Comparison of ENCODE assay signal across 8 cellular contexts in genomic region chr11:74592441-74593362, GRCh38. TPM values are rescaled to one million over a fixed set of nuclear protein-coding genes. Genes with fewer than 3 reads are reported as not detected.
DNase-seq lines count a peak whose midpoint lies in the region; ATAC-seq and TF ChIP-seq lines count a peak whose summit lies in the region.

TSS of gene POLD3 (plus strand) at chr11:74592582. CDS start at chr11:74592659, 77 bp downstream.

- peak; percentile 92 for DNase-seq in NCI-H128 (lab: John Stamatoyannopoulos, UW; ENCODE audit: unreplicated experiment)
- DNase-seq in activated naive CD8-positive, alpha-beta T cell treated with anti-CD3 and anti-CD28 coated beads for 36 hours = peak; percentile 96
- DNase-seq in glutamatergic neuron = peak; percentile 98
- peak; percentile 97 for DNase-seq in osteocyte (ENCODE audit: extremely low spot score, unreplicated experiment)
- peak; percentile 87 for DNase-seq in thoracic aorta (ENCODE audit: low spot score)

- H3K4me3 ChIP-seq in SU-DHL-6 (ENCODE audit: insufficient read depth, low read length, poor library complexity, severe bottlenecking) (peak within 1 kb of the TSS; percentile 64), thoracic aorta (peak within 1 kb of the TSS; percentile 85)

- peak within 1 kb of the TSS; percentile 99 for H3K27ac Mint-ChIP-seq in activated naive CD8-positive, alpha-beta T cell treated with anti-CD3 and anti-CD28 coated beads for 36 hours
- H3K27ac Mint-ChIP-seq in glutamatergic neuron (ENCODE audit: unreplicated experiment) = peak within 1 kb of the TSS; percentile 83
- H3K27ac Mint-ChIP-seq in osteocyte (ENCODE audit: unreplicated experiment) = peak within 1 kb of the TSS; percentile 96

- H3K36me3 ChIP-seq in SU-DHL-6 (ENCODE audit: low read length) (peaks cover 26% of the 10 kb centered on the region), thoracic aorta (no peaks in the 10 kb centered on the region)

- H3K4me3 Mint-ChIP-seq in activated naive CD8-positive, alpha-beta T cell treated with anti-CD3 and anti-CD28 coated beads for 36 hours = peak within 1 kb of the TSS; percentile 100
- peak within 1 kb of the TSS; percentile 98 for H3K4me3 Mint-ChIP-seq in glutamatergic neuron (ENCODE audit: unreplicated experiment)
- peak within 1 kb of the TSS; percentile 95 for H3K4me3 Mint-ChIP-seq in osteocyte (ENCODE audit: unreplicated experiment)

- peaks cover 2% of the 10 kb centered on the region for H3K9me3 Mint-ChIP-seq in activated naive CD8-positive, alpha-beta T cell treated with anti-CD3 and anti-CD28 coated beads for 36 hours
- H3K9me3 Mint-ChIP-seq in glutamatergic neuron (ENCODE audit: unreplicated experiment) (peaks cover 2% of the 10 kb centered on the region), osteocyte (ENCODE audit: unreplicated experiment) (no peaks in the 10 kb centered on the region)

- H3F3A ChIP-seq in SU-DHL-6 (ENCODE audit: insufficient read depth) = no peaks in the 10 kb centered on the region

- H3K27me3 Mint-ChIP-seq in activated naive CD8-positive, alpha-beta T cell treated with anti-CD3 and anti-CD28 coated beads for 36 hours = peaks cover 4% of the 10 kb centered on the region
- H3K27me3 Mint-ChIP-seq in glutamatergic neuron (ENCODE audit: unreplicated experiment) (no peaks in the 10 kb centered on the region), osteocyte (ENCODE audit: unreplicated experiment) (peaks cover 11% of the 10 kb centered on the region)

- peak within 1 kb of the TSS; percentile 80 for H3K4me2 ChIP-seq in SU-DHL-6 (ENCODE audit: low read depth, low read length, poor library complexity, severe bottlenecking)

- no peaks in the 10 kb centered on the region for H3K9me2 ChIP-seq in SU-DHL-6 (replicated peaks; ENCODE audit: insufficient read depth, low read length)

- TF ChIP-seq CTCF in SU-DHL-6 (IDR thresholded peaks at IDR 0.05; ENCODE audit: insufficient read depth, low read length, poor library complexity, severe bottlenecking) = no peak
- no peak for TF ChIP-seq CTCF in glutamatergic neuron (IDR thresholded peaks at IDR 0.05; ENCODE audit: partially characterized antibody, unreplicated experiment)
- TF ChIP-seq CTCF in osteocyte (IDR thresholded peaks at IDR 0.05) = no peak
- no peak for TF ChIP-seq CTCF in thoracic aorta (IDR thresholded peaks at IDR 0.05)

- peak; percentile 96 for ATAC-seq in HG02759 (IDR thresholded peaks at IDR 0.05; ENCODE audit: unreplicated experiment)
- ATAC-seq in thoracic aorta (ENCODE audit: insufficient number of reproducible peaks, low FRiP score, low read depth) = peak; percentile 85

- peaks cover 20% of the 10 kb centered on the region for H3K4me1 Mint-ChIP-seq in activated naive CD8-positive, alpha-beta T cell treated with anti-CD3 and anti-CD28 coated beads for 36 hours
- H3K4me1 Mint-ChIP-seq in glutamatergic neuron (ENCODE audit: low read depth, unreplicated experiment) (peaks cover 5% of the 10 kb centered on the region), osteocyte (ENCODE audit: unreplicated experiment) (peaks cover 25% of the 10 kb centered on the region)

- H4K20me1 ChIP-seq in SU-DHL-6 (ENCODE audit: low read depth, low read length) = no peaks in the 10 kb centered on the region

- H3K79me2 ChIP-seq in SU-DHL-6 (ENCODE audit: insufficient read depth, low read length) = peaks cover 35% of the 10 kb centered on the region

- peaks cover 41% of the 10 kb centered on the region for H3K36me3 Mint-ChIP-seq in activated naive CD8-positive, alpha-beta T cell treated with anti-CD3 and anti-CD28 coated beads for 36 hours
- H3K36me3 Mint-ChIP-seq in glutamatergic neuron (ENCODE audit: unreplicated experiment) = no peaks in the 10 kb centered on the region
- peaks cover 16% of the 10 kb centered on the region for H3K36me3 Mint-ChIP-seq in osteocyte (ENCODE audit: unreplicated experiment)

- peak within 1 kb of the TSS; percentile 96 for H3K9ac ChIP-seq in SU-DHL-6 (ENCODE audit: low read length)

- H3K4me1 ChIP-seq in thoracic aorta (ENCODE audit: control insufficient read depth in 1 of 2, low read depth in 2 of 2) = peaks cover 0 to 22% of the 10 kb centered on the region in 2 donors

- H3K9me3 ChIP-seq in SU-DHL-6 (ENCODE audit: insufficient read depth, low read length) (no peaks in the 10 kb centered on the region), thoracic aorta (no peaks in the 10 kb centered on the region)

- H3K27ac ChIP-seq in SU-DHL-6 (ENCODE audit: low read depth, low read length) (peak within 1 kb of the TSS; percentile 67), thoracic aorta (peak within 1 kb of the TSS; percentile 63 to 68)

- peak within 1 kb of the TSS; percentile 80 for H2AFZ ChIP-seq in SU-DHL-6 (ENCODE audit: low read depth, low read length, severe bottlenecking)

- peak; percentile 46 for TF ChIP-seq POLR2A in GM10847 (IDR thresholded peaks at IDR 0.05; ENCODE audit: extremely low read depth, insufficient read length)

- no peaks in the 10 kb centered on the region for H3K27me3 ChIP-seq in SU-DHL-6 (ENCODE audit: low read length)
- H3K27me3 ChIP-seq in thoracic aorta (replicated peaks; ENCODE audit: insufficient read depth) = no peaks in the 10 kb centered on the region

RNA-seq across cellular contexts. Expression of gene POLD3, which starts in this region (rescaled TPM):
- total RNA-seq in activated naive CD8-positive, alpha-beta T cell treated with anti-CD3 and anti-CD28 coated beads for 36 hours = 10 to 100 TPM; 68.4 to 71.3 TPM
- total RNA-seq in glutamatergic neuron (ENCODE audit: unreplicated experiment) (9.0 TPM), osteocyte (12.8 and 16.2 TPM in 2 replicates), thoracic aorta (10 to 100 TPM in 1 of 2 donors, 1 to 10 TPM in 1; 5.6 to 14.5 TPM)

Comparison
In these comparisons a context has a peak if more than half of its experiments do, and no peak if none do; other contexts are left out.
1. Peak in every context shown above with its lines: DNase-seq, ATAC-seq, H3K4me3 ChIP-seq and H3K27ac ChIP-seq.